In genomic region chr18:15001038-15001794, GRCh38 we compare ENCODE assay signal across 5 cellular contexts.
DNase-seq lines count a peak whose midpoint lies in the region; ATAC-seq lines count a peak whose summit lies in the region.
"Not testable (repeated sequence)": the region's sequence is repeated elsewhere in the genome, so short reads cannot be mapped to it uniquely, and the experiment has no call there.

No MANE protein-coding gene starts in this region.

- ATAC-seq in SK-N-SH treated with all-trans-retinoic acid at 6 μM for 48 hours, result peak; percentile 32
- not testable (repeated sequence) for ATAC-seq in Right ventricle myocardium inferior
- peak; percentile 8 for ATAC-seq in stimulated activated naive CD8-positive, alpha-beta T cell treated with anti-CD3 and anti-CD28 coated beads, Interleukin-15, amount 100 ng/mL, for 72 hours

- not testable (repeated sequence) for H3K27me3 ChIP-seq in H7 (ENCODE audit: control insufficient read depth, insufficient read depth, low read length)

- H3K4me1 Mint-ChIP-seq in stimulated activated naive CD8-positive, alpha-beta T cell treated with anti-CD3 and anti-CD28 coated beads, Interleukin-15, amount 100 ng/mL, for 72 hours, result not testable (repeated sequence)

- not testable (repeated sequence) for H3K27me3 Mint-ChIP-seq in stimulated activated naive CD8-positive, alpha-beta T cell treated with anti-CD3 and anti-CD28 coated beads, Interleukin-15, amount 100 ng/mL, for 72 hours

- H3K36me3 ChIP-seq in H7 (replicated peaks; ENCODE audit: control insufficient read depth, insufficient read depth, low read length), result not testable (repeated sequence)

- DNase-seq in H7 (peak; percentile 5), Right ventricle myocardium inferior (ENCODE audit: missing footprints) (peak; percentile 47), mesenteric fat pad (ENCODE audit: low spot score) (peak; percentile 60)
- DNase-seq in stimulated activated naive CD8-positive, alpha-beta T cell treated with anti-CD3 and anti-CD28 coated beads, Interleukin-15, amount 100 ng/mL, for 72 hours, result not testable (repeated sequence)

- H3K4me3 ChIP-seq in H7 (ENCODE audit: insufficient read depth, low read depth, low read length), result not testable (repeated sequence)

- H3K9me3 Mint-ChIP-seq in stimulated activated naive CD8-positive, alpha-beta T cell treated with anti-CD3 and anti-CD28 coated beads, Interleukin-15, amount 100 ng/mL, for 72 hours, result peaks cover 4 to 13% of the 10 kb centered on the region in 2 donors

- H3K27ac Mint-ChIP-seq in stimulated activated naive CD8-positive, alpha-beta T cell treated with anti-CD3 and anti-CD28 coated beads, Interleukin-15, amount 100 ng/mL, for 72 hours, result not testable (repeated sequence)

- intact Hi-C loops in Right ventricle myocardium inferior (cut with DNase I), result not testable (repeated sequence)

- H3K4me3 Mint-ChIP-seq in stimulated activated naive CD8-positive, alpha-beta T cell treated with anti-CD3 and anti-CD28 coated beads, Interleukin-15, amount 100 ng/mL, for 72 hours, result not testable (repeated sequence)
